Comparison of ENCODE assay signal across 9 cellular contexts in the genomic region with DNA sequence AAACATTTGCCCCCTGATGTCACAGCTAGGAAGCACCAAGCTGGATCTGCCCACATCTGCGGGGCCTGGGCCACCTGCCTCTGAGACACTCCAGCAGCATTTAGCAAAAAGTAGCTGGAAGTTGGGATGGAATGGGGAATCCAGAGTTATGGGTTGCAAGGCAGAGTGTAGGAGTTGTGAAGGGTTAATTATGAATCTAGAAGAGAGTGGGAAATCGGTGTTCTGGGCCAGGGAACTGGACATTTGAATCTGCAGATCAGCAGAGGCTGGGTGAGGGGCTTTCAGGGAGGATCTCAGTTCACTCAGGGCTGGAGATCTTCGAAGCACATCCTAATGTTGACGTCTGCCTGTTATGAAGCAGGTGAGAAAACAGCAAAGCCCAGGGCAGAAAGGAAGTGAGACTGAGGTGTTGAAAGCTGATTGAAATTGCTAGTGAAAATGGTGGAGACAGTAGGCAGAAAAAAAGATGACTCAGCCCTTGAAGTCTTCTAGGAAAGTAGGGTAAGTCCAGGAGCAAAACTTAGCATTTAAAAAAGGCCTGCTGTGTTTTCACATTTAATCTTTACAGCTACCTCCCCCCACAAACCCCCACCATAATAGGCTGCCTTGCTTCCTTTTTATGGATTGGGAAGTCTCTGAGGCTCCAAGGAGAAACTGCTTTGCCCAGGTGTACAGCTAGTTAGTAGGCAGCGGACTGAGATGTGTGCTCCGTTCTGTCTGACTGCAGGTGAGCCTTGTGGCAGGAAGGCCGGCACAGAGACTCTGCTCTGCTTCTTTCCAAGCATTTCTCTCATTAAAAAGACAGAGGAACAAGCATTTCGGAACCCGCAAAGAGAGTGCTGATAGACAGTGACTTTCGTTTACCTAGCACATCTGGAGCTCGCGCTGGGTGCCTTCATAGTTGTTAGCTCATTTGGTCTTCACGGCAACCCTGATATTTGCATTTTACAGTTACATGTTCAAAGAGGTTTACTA. TPM values are rescaled to one million over a fixed set of nuclear protein-coding genes. Genes with fewer than 3 reads are reported as not detected.
A peak's percentile ranks its signal among the peaks of the same experiment; 100 is the strongest.
DNase-seq lines count a peak whose midpoint lies in the region; ATAC-seq and TF ChIP-seq lines count a peak whose summit lies in the region.
"Had no signal": no experiment of that assay in that cellular context is flagged by ENCODE, and none has a peak within 500 bp of the region (broad histone marks: within the 10 kb centered on the region; RNA-seq: fewer than 3 reads in every experiment).

No MANE protein-coding gene starts in this region.

- peak overlapping the region; percentile 46 for H3K4me2 ChIP-seq in GM23338

- intact Hi-C loops in lower leg skin (cut with DNase I; ENCODE audit: low total_unique reads), result no loop called here

- TF ChIP-seq CTCF in GM23338 (conservative IDR thresholded peaks at IDR 0.05; ENCODE audit: low read depth in 2 of 2) (no peak), lower leg skin (IDR thresholded peaks at IDR 0.05) (no peak)

- no peaks in the 10 kb centered on the region for H3K9me3 Mint-ChIP-seq in GM23338

- no peak overlapping the region for H2AFZ ChIP-seq in GM23338

- peaks cover 6% of the 10 kb centered on the region; the same call in 1 of the 2 replicates for H4K20me1 ChIP-seq in GM23338 (replicated peaks; ENCODE audit: insufficient read depth)

- peak overlapping the region; percentile 72 for H3K27ac ChIP-seq in GM23338 (ENCODE audit: low read depth)
- H3K27ac ChIP-seq: heart right ventricle had no signal

- no peak for TF ChIP-seq POLR2A in lower leg skin (IDR thresholded peaks at IDR 0.05)

- H3K36me3 ChIP-seq in GM23338 (ENCODE audit: insufficient read depth), result no peaks in the 10 kb centered on the region

- H3K36me3 Mint-ChIP-seq in GM23338 (ENCODE audit: low read depth), result peaks cover 16% of the 10 kb centered on the region

- peaks cover 2% of the 10 kb centered on the region for H3K27me3 Mint-ChIP-seq in GM23338 (ENCODE audit: insufficient read depth, low read depth, poor library complexity)

- peak; percentile 30 for ATAC-seq in GM23338

- peak overlapping the region; percentile 35; the same call in 1 of the 2 replicates for H3K4me3 ChIP-seq in GM23338
- H3K4me3 ChIP-seq in lower leg skin (ENCODE audit: low read depth, poor library complexity, severe bottlenecking), result no peak overlapping the region
- H3K4me3 ChIP-seq: heart right ventricle had no signal

- peaks cover 56% of the 10 kb centered on the region for H3K4me1 ChIP-seq in GM23338 (ENCODE audit: insufficient read depth)

- 77 to 78% methylated on average over 13 of the region's 13 CpGs for WGBS in lower leg skin, 2 donors

- peak overlapping the region; percentile 49; the same call in 2 of the 3 replicates for H3K4me3 Mint-ChIP-seq in GM23338

- peak overlapping the region; percentile 63; the same call in 1 of the 2 replicates for H3K27ac Mint-ChIP-seq in GM23338

- no peaks in the 10 kb centered on the region for H3K27me3 ChIP-seq in GM23338 (ENCODE audit: insufficient read depth)
- H3K27me3 ChIP-seq: heart right ventricle had no signal

- no peaks in the 10 kb centered on the region for H3F3A ChIP-seq in GM23338 (replicated peaks; ENCODE audit: low read depth)

- H3K79me2 ChIP-seq in GM23338 (replicated peaks; ENCODE audit: insufficient read depth), result peaks cover 79% of the 10 kb centered on the region

- DNase-seq in NCI-H510A treated with DMSO at 0.1 percent for 48 hours (lab: John Stamatoyannopoulos, UW) (peak; percentile 49), NCI-H510A (lab: John Stamatoyannopoulos, UW) (no peak), GM23338 (ENCODE audit: low spot score) (peak; percentile 37), M059J (ENCODE audit: low read depth) (peak; percentile 16), islet precursor cell (peak; percentile 64), NCI-H187 treated with DMSO at 0.1 percent for 48 hours (lab: John Stamatoyannopoulos, UW) (no peak), lower leg skin (ENCODE audit: low spot score in 2 of 2) (no peak), medulla oblongata (ENCODE audit: extremely low spot score) (no peak)
- DNase-seq: heart right ventricle had no signal

- H3K4me1 Mint-ChIP-seq in GM23338, result peaks cover 15% of the 10 kb centered on the region

- peaks cover 5% of the 10 kb centered on the region; the same call in 1 of the 2 replicates for H3K9me2 ChIP-seq in GM23338 (ENCODE audit: insufficient read depth)

TF ChIP-seq in GM23338, 12 proteins besides CTCF, POLR2A, EP300 and RAD21 (continues in another document):
- TF ChIP-seq NANOG (IDR thresholded peaks at IDR 0.05; ENCODE audit: borderline replicate concordance) (no peak), POLR2AphosphoS5 (IDR thresholded peaks at IDR 0.05; ENCODE audit: low read depth) (no peak), CREB1 (CRISPR knock-in tag; IDR thresholded peaks at IDR 0.05; ENCODE audit: low read depth) (no peak), ZNF114 (CRISPR knock-in tag; IDR thresholded peaks at IDR 0.05) (no peak), STAT1 (IDR thresholded peaks at IDR 0.05; ENCODE audit: unreplicated experiment) (no peak), EZH2 (IDR thresholded peaks at IDR 0.05; ENCODE audit: low read depth, unreplicated experiment) (no peak), JUNB (IDR thresholded peaks at IDR 0.05; ENCODE audit: unreplicated experiment) (no peak), ZNF331 (CRISPR knock-in tag; IDR thresholded peaks at IDR 0.05; ENCODE audit: low read depth) (no peak)
- TF ChIP-seq, protein P1, sequence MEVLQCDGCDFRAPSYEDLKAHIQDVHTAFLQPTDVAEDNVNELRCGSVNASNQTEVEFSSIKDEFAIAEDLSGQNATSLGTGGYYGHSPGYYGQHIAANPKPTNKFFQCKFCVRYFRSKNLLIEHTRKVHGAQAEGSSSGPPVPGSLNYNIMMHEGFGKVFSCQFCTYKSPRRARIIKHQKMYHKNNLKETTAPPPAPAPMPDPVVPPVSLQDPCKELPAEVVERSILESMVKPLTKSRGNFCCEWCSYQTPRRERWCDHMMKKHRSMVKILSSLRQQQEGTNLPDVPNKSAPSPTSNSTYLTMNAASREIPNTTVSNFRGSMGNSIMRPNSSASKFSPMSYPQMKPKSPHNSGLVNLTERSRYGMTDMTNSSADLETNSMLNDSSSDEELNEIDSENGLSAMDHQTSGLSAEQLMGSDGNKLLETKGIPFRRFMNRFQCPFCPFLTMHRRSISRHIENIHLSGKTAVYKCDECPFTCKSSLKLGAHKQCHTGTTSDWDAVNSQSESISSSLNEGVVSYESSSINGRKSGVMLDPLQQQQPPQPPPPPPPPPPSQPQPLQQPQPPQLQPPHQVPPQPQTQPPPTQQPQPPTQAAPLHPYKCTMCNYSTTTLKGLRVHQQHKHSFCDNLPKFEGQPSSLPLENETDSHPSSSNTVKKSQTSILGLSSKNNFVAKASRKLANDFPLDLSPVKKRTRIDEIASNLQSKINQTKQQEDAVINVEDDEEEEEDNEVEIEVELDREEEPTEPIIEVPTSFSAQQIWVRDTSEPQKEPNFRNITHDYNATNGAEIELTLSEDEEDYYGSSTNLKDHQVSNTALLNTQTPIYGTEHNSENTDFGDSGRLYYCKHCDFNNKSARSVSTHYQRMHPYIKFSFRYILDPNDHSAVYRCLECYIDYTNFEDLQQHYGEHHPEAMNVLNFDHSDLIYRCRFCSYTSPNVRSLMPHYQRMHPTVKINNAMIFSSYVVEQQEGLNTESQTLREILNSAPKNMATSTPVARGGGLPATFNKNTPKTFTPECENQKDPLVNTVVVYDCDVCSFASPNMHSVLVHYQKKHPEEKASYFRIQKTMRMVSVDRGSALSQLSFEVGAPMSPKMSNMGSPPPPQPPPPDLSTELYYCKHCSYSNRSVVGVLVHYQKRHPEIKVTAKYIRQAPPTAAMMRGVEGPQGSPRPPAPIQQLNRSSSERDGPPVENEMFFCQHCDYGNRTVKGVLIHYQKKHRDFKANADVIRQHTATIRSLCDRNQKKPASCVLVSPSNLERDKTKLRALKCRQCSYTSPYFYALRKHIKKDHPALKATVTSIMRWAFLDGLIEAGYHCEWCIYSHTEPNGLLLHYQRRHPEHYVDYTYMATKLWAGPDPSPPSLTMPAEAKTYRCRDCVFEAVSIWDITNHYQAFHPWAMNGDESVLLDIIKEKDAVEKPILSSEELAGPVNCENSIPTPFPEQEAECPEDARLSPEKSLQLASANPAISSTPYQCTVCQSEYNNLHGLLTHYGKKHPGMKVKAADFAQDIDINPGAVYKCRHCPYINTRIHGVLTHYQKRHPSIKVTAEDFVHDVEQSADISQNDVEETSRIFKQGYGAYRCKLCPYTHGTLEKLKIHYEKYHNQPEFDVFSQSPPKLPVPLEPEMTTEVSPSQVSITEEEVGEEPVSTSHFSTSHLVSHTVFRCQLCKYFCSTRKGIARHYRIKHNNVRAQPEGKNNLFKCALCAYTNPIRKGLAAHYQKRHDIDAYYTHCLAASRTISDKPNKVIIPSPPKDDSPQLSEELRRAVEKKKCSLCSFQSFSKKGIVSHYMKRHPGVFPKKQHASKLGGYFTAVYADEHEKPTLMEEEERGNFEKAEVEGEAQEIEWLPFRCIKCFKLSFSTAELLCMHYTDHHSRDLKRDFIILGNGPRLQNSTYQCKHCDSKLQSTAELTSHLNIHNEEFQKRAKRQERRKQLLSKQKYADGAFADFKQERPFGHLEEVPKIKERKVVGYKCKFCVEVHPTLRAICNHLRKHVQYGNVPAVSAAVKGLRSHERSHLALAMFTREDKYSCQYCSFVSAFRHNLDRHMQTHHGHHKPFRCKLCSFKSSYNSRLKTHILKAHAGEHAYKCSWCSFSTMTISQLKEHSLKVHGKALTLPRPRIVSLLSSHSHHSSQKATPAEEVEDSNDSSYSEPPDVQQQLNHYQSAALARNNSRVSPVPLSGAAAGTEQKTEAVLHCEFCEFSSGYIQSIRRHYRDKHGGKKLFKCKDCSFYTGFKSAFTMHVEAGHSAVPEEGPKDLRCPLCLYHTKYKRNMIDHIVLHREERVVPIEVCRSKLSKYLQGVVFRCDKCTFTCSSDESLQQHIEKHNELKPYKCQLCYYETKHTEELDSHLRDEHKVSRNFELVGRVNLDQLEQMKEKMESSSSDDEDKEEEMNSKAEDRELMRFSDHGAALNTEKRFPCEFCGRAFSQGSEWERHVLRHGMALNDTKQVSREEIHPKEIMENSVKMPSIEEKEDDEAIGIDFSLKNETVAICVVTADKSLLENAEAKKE (CRISPR knock-in tag; IDR thresholded peaks at IDR 0.05), result no peak
- TF ChIP-seq, protein P2, sequence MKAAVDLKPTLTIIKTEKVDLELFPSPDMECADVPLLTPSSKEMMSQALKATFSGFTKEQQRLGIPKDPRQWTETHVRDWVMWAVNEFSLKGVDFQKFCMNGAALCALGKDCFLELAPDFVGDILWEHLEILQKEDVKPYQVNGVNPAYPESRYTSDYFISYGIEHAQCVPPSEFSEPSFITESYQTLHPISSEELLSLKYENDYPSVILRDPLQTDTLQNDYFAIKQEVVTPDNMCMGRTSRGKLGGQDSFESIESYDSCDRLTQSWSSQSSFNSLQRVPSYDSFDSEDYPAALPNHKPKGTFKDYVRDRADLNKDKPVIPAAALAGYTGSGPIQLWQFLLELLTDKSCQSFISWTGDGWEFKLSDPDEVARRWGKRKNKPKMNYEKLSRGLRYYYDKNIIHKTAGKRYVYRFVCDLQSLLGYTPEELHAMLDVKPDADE (IDR thresholded peaks at IDR 0.05), result no peak

RNA-seq across cellular contexts. Expression of a gene that starts 7.2 kb away (rescaled TPM):
- 11.7 and 14.4 TPM in 2 replicates for total RNA-seq in GM23338 (2014; rRNA removed; shearing (Covaris generic))
- 3.3 and 4.4 TPM in 2 replicates for polyA plus RNA-seq in GM23338 (2016; fragmentation: Nextera tagmentation; extraction: Ambion mirVana)
- 14.3 and 24.5 TPM in 2 replicates for total RNA-seq in M059J (2014; rRNA removed; shearing (Covaris generic))
- 10 to 100 TPM in 3 of 4 donors, 1 to 10 TPM in 1; 9.5 to 22.2 (median 17.2) TPM for total RNA-seq in lower leg skin

Comparison
In these comparisons a context has a peak if more than half of its experiments do, and no peak if none do; other contexts are left out.
1. DNase-seq: peak in NCI-H510A treated with DMSO at 0.1 percent for 48 hours (single experiment), GM23338 (single experiment), M059J (single experiment) and islet precursor cell (single experiment); none in NCI-H510A (single experiment), NCI-H187 treated with DMSO at 0.1 percent for 48 hours (single experiment), lower leg skin (0 of 2) and medulla oblongata (single experiment).